Comparison of ENCODE assay signal across 16 cellular contexts in genomic region chr17:2948721-2949468, GRCh38.
DNase-seq lines count a peak whose midpoint lies in the region; ATAC-seq and TF ChIP-seq lines count a peak whose summit lies in the region.
"Had no signal": no experiment of that assay in that cellular context is flagged by ENCODE, and none has a peak within 500 bp of the region (broad histone marks: within the 10 kb centered on the region; RNA-seq: fewer than 3 reads in every experiment).

No MANE protein-coding gene starts in this region.

- no peak for ATAC-seq in left cardiac atrium
- no peak for ATAC-seq in GM21447 (IDR thresholded peaks at IDR 0.05; ENCODE audit: unreplicated experiment)
- no peak for ATAC-seq in HG02973 (IDR thresholded peaks at IDR 0.05; ENCODE audit: unreplicated experiment)

- peak overlapping the region; percentile 65 for H3K27ac ChIP-seq in epithelial cell of prostate
- H3K27ac ChIP-seq: 22Rv1 had no signal

- TF ChIP-seq CTCF in Calu3 (IDR thresholded peaks at IDR 0.05; ENCODE audit: unreplicated experiment) = no peak

- H3K27ac Mint-ChIP-seq in Calu3 (ENCODE audit: unreplicated experiment) = no peak overlapping the region
- H3K27ac Mint-ChIP-seq: CD14-positive monocyte had no signal

- DNase-seq in cardiac septum (ENCODE audit: low spot score) (peak; percentile 66), left cardiac atrium (no peak), epithelial cell of prostate (ENCODE audit: low read depth, low spot score) (no peak), posterior vena cava (ENCODE audit: low spot score) (peak; percentile 63), NCI-H2171 (lab: John Stamatoyannopoulos, UW) (no peak), Calu3 (no peak)
- DNase-seq: DND-41, Kasumi-1, MM.1S, NCI-H1092 treated with DMSO at 0.1 percent for 48 hours, NCI-H146, NCI-H2029 treated with DMSO at 0.1 percent for 48 hours had no signal

- H3K4me1 Mint-ChIP-seq in Calu3 (ENCODE audit: low read depth, unreplicated experiment) = peaks cover 21% of the 10 kb centered on the region

- H3K27me3 Mint-ChIP-seq in Calu3 (ENCODE audit: unreplicated experiment) = no peaks in the 10 kb centered on the region

- no peak overlapping the region for H3K4me3 Mint-ChIP-seq in Calu3 (ENCODE audit: low read depth, unreplicated experiment)

- intact Hi-C loops in cardiac septum (cut with DNase I) = no loop called here
- intact Hi-C loops in left cardiac atrium (cut with DNase I) = no loop called here
- intact Hi-C loops in posterior vena cava (cut with DNase I) = no loop called here
- intact Hi-C loops in Calu3 (cut with micrococcal nuclease; ENCODE audit: unreplicated experiment) = no loop called here

- no peaks in the 10 kb centered on the region for H3K9me3 Mint-ChIP-seq in Calu3 (ENCODE audit: low read depth, unreplicated experiment)

- no peaks in the 10 kb centered on the region for H3K36me3 Mint-ChIP-seq in Calu3 (ENCODE audit: insufficient read depth, unreplicated experiment)

- CTCF ChIA-PET in Calu3 (lab: Charles Lee) = interaction anchor here (0.7 kb wide), 1 partner anchor 137 kb away, joined by 4 read pairs; no protein-coding TSS in a partner anchor

- no TSS peak for BruUV-seq in Calu3 (replicated peaks; lab: Mats Ljungman, UMichigan)

Comparison
In these comparisons a context has a peak if more than half of its experiments do, and no peak if none do; other contexts are left out.
1. DNase-seq: peak in cardiac septum (single experiment) and posterior vena cava (single experiment); none in left cardiac atrium (single experiment), epithelial cell of prostate (single experiment), NCI-H2171 (single experiment) and Calu3 (single experiment).